ENCODE assay signal across 8 cellular contexts in the genomic region with DNA sequence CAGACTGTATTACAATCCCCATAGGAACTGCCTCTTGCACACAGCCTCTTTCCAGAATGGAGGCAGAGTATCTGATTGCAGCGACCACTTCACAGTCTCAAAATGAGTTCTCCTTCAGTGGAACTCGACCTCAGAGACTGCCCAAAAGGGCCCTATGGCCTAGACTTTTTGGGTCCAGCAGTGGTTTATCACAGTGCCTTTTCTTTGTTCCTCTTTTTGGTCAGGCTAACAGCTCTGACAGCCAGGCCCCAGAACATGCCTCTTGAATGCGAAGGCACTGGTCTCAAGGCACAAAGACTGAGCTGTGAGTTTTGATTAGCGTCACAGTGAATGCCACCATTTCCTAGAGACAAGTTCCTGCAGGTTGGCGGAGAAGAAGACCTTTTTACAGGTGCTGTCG.
DNase-seq lines count a peak whose midpoint lies in the region; ATAC-seq, FAIRE-seq and TF ChIP-seq lines count a peak whose summit lies in the region.
"Not testable (repeated sequence)": the region's sequence is repeated elsewhere in the genome, so short reads cannot be mapped to it uniquely, and the experiment has no call there.

No MANE protein-coding gene starts in this region.

- H3K36me3 ChIP-seq in H1 (ENCODE audit: control insufficient read depth in 2 of 4, insufficient read depth in 4 of 4, low read length in 3 of 4) = not testable (repeated sequence)

- H4K20me1 ChIP-seq in H1 (replicated peaks in 1 of 2; ENCODE audit: control insufficient read depth in 1 of 2, insufficient read depth in 2 of 2, low read length in 2 of 2) = not testable (repeated sequence)

- not testable (repeated sequence) for DNase-seq in GM12891 (ENCODE audit: insufficient read length, low spot score); H1 (ENCODE audit: low read depth in 1 of 2, low spot score in 2 of 2)

- H2AFZ ChIP-seq in H1 (ENCODE audit: low read length) = not testable (repeated sequence)

- not testable (repeated sequence) for H3K4me1 ChIP-seq in H1 (replicated peaks in 1 of 4; ENCODE audit: control insufficient read depth in 3 of 4, insufficient read depth in 4 of 4, low read length in 3 of 4)

- H2AK5ac ChIP-seq in H1 (ENCODE audit: low read depth, low read length) = not testable (repeated sequence)

- H3K79me1 ChIP-seq in H1 (ENCODE audit: low read depth, low read length) = not testable (repeated sequence)

- not testable (repeated sequence) for H3K18ac ChIP-seq in H1 (ENCODE audit: extremely low read depth, low read length)

- not testable (repeated sequence) for H4K5ac ChIP-seq in H1 (ENCODE audit: insufficient read length, low read depth, low read length)

- not testable (repeated sequence) for H4K8ac ChIP-seq in H1 (ENCODE audit: extremely low read depth, insufficient read depth, low read length)

- H3K4me2 ChIP-seq in H1 (ENCODE audit: insufficient read depth in 1 of 2, low read depth in 2 of 2, low read length in 2 of 2) = not testable (repeated sequence)

- peak; percentile 90 for ATAC-seq in GM18868 (IDR thresholded peaks at IDR 0.05; ENCODE audit: unreplicated experiment)
- peak; percentile 70 for ATAC-seq in GM19043 (IDR thresholded peaks at IDR 0.05; ENCODE audit: low read depth, unreplicated experiment)
- ATAC-seq in GM21515 (IDR thresholded peaks at IDR 0.05; ENCODE audit: unreplicated experiment) = peak; percentile 58
- peak; percentile 64 for ATAC-seq in HG02642 (IDR thresholded peaks at IDR 0.05; ENCODE audit: poor library complexity, unreplicated experiment)
- ATAC-seq in HG03066 (IDR thresholded peaks at IDR 0.05; ENCODE audit: low read depth, unreplicated experiment) = peak; percentile 89
- ATAC-seq in HG03442 (IDR thresholded peaks at IDR 0.05; ENCODE audit: unreplicated experiment) = peak; percentile 89

- H3K4me3 ChIP-seq in H1 (ENCODE audit: extremely low read depth in 1 of 4, insufficient read depth in 2 of 4, low read depth in 3 of 4, low read length in 4 of 4) = not testable (repeated sequence)

- not testable (repeated sequence) for H3K79me2 ChIP-seq in H1 (ENCODE audit: control insufficient read depth in 1 of 2, insufficient read depth in 2 of 2, low read length in 2 of 2)

- not testable (repeated sequence) for TF ChIP-seq CTCF in H1 (IDR thresholded peaks at IDR 0.05; ENCODE audit: control extremely low read depth in 1 of 3, insufficient read depth in 1 of 3, low read depth in 1 of 3, low read length in 3 of 3)

- H3K56ac ChIP-seq in H1 (replicated peaks; ENCODE audit: insufficient read length, low read depth, low read length) = not testable (repeated sequence)

- TF ChIP-seq RAD21 in H1 (IDR thresholded peaks at IDR 0.05 in 1 of 2, conservative IDR thresholded peaks at IDR 0.05 in 1 of 2; ENCODE audit: low read depth in 2 of 2, low read length in 2 of 2) = not testable (repeated sequence)

- not testable (repeated sequence) for H4K91ac ChIP-seq in H1 (replicated peaks; ENCODE audit: insufficient read length, low read length)

- H3K9me3 ChIP-seq in H1 (ENCODE audit: insufficient read depth in 2 of 2, low read depth in 1 of 2, low read length in 1 of 2) = not testable (repeated sequence)

- not testable (repeated sequence) for H2BK15ac ChIP-seq in H1 (ENCODE audit: low read length)

- TF ChIP-seq EP300 in H1 (IDR thresholded peaks at IDR 0.05; ENCODE audit: borderline replicate concordance in 1 of 2, low read depth in 2 of 2, low read length in 2 of 2) = not testable (repeated sequence)

- H3K27me3 ChIP-seq in H1 (replicated peaks in 1 of 4; ENCODE audit: control insufficient read depth in 3 of 4, extremely low read depth in 1 of 4, insufficient read depth in 3 of 4, low read length in 3 of 4) = not testable (repeated sequence)

- H2BK12ac ChIP-seq in H1 (ENCODE audit: low read depth, low read length) = not testable (repeated sequence)

- not testable (repeated sequence) for H3K27ac ChIP-seq in H1 (ENCODE audit: low read depth, low read length)

- not testable (repeated sequence) for H3K9ac ChIP-seq in H1 (replicated peaks in 1 of 4; ENCODE audit: extremely low read depth in 1 of 4, low read depth in 3 of 4, low read length in 3 of 4)

- FAIRE-seq in GM12891 (lab: Jason Lieb, UNC) (peak; percentile 95), H1 (lab: Jason Lieb, UNC) (peak; percentile 50)

- not testable (repeated sequence) for TF ChIP-seq POLR2A in GM12891 (IDR thresholded peaks at IDR 0.05; ENCODE audit: low read depth, low read length); H1 (IDR thresholded peaks at IDR 0.05; ENCODE audit: control extremely low read depth in 1 of 2, low read depth in 2 of 2, low read length in 2 of 2)

- not testable (repeated sequence) for H3K4ac ChIP-seq in H1 (replicated peaks; ENCODE audit: insufficient read length, low read depth, low read length)

- not testable (repeated sequence) for H2BK120ac ChIP-seq in H1 (replicated peaks; ENCODE audit: low read depth, low read length)

- not testable (repeated sequence) for H3K14ac ChIP-seq in H1 (ENCODE audit: insufficient read length)

- H3K23ac ChIP-seq in H1 (ENCODE audit: insufficient read length) = not testable (repeated sequence)

- H3K23me2 ChIP-seq in H1 (ENCODE audit: low read depth, low read length) = not testable (repeated sequence)

- no CpG with 5 or more reads among the region's 6 CpGs for WGBS in H1 (ENCODE audit: extremely low coverage in 1 of 2, insufficient coverage in 1 of 2, insufficient read length in 1 of 2, insufficient replicate concordance in 2 of 2, low coverage in 1 of 2, low lambda C conversion rate in 2 of 2, missing lambda C conversion rate in 1 of 2), 2 experiments

- POLR2A ChIA-PET in H1 (lab: Charles Lee; ENCODE audit: partially characterized antibody) = not testable (repeated sequence)

- CTCF ChIA-PET in H1 (lab: Charles Lee; ENCODE audit: partially characterized antibody) = not testable (repeated sequence)

- H2BK20ac ChIP-seq in H1 (ENCODE audit: low read length) = not testable (repeated sequence)

- H2BK5ac ChIP-seq in H1 (ENCODE audit: low read depth, low read length) = not testable (repeated sequence)
